Comparison of ENCODE assay signal across 24 cellular contexts in the genomic region with DNA sequence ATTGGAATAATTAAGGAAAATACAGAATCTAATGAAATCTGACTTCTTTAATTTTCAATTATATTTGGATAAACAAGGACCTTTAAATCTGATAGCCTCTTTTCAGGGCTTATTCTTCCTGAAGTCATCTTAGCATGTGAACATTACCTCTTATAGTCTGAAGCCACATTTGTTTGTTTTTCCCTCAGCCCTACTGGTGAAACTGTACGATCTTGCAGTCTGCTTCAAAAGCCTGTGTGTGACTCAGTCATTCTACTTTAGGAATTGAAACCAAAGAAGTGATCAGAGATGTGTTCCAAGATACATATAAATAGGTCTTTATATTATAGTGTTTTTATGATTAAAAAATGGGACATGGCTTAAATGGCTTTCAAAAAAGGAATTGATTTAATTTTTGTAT.
DNase-seq lines count a peak whose midpoint lies in the region; ATAC-seq, FAIRE-seq and TF ChIP-seq lines count a peak whose summit lies in the region.
"Had no signal": no experiment of that assay in that cellular context is flagged by ENCODE, and none has a peak within 500 bp of the region (broad histone marks: within the 10 kb centered on the region; RNA-seq: fewer than 3 reads in every experiment).

No MANE protein-coding gene starts in this region.

- WGBS in A549 (ENCODE audit: missing lambda C conversion rate), result 14% methylated on average over 1 of the region's 1 CpG
- 58% methylated on average over 1 of the region's 1 CpG for WGBS in esophagus muscularis mucosa

- intact Hi-C loops in esophagus muscularis mucosa (cut with DNase I), result no loop called here
- intact Hi-C loops in activated T-helper 1 cell treated with anti-CD3 and anti-CD28 coated beads, Interleukin-12 subunit alpha, Interleukin-12 subunit beta, Interleukin-2, Interleukin-4 antibody, amounts not matched to agents 30 ng/mL and 10 ng/mL and 1 ng/mL, durations not matched to agents 14 hours and 24 hours and 36 hours (cut with micrococcal nuclease), result no loop called here

- H3K36me3 Mint-ChIP-seq in activated naive CD8-positive, alpha-beta T cell treated with anti-CD3 and anti-CD28 coated beads, Interleukin-2, amount 50 U/mL, for 24 hours (ENCODE audit: low read depth), result no peaks in the 10 kb centered on the region
- H3K36me3 Mint-ChIP-seq in activated T-helper 1 cell treated with anti-CD3 and anti-CD28 coated beads, Interleukin-12 subunit alpha, Interleukin-12 subunit beta, Interleukin-2, Interleukin-4 antibody, amounts not matched to agents 30 ng/mL and 10 ng/mL and 1 ng/mL, durations not matched to agents 14 hours and 24 hours and 36 hours (ENCODE audit: low read depth), result no peaks in the 10 kb centered on the region
- H3K36me3 Mint-ChIP-seq: activated naive CD8-positive, alpha-beta T cell treated with anti-CD3 and anti-CD28 coated beads for 36 hours; CD4-positive, CD25-positive, alpha-beta regulatory T cell; type B pancreatic cell had no signal

- CTCF ChIA-PET in A549 (lab: Yijun Ruan, JAX), result no interaction called here

- TF ChIP-seq POLR2A in A549 (IDR thresholded peaks at IDR 0.05; ENCODE audit: low read length) (no peak), esophagus muscularis mucosa (IDR thresholded peaks at IDR 0.05; ENCODE audit: low read depth) (no peak)

- TF ChIP-seq RAD21 in A549 (conservative IDR thresholded peaks at IDR 0.05 in 1 of 2, IDR thresholded peaks at IDR 0.05 in 1 of 2), result no peak

- no peaks in the 10 kb centered on the region for H3K9me3 Mint-ChIP-seq in activated naive CD8-positive, alpha-beta T cell treated with anti-CD3 and anti-CD28 coated beads, Interleukin-2, amount 50 U/mL, for 24 hours
- no peaks in the 10 kb centered on the region for H3K9me3 Mint-ChIP-seq in activated T-helper 1 cell treated with anti-CD3 and anti-CD28 coated beads, Interleukin-12 subunit alpha, Interleukin-12 subunit beta, Interleukin-2, Interleukin-4 antibody, amounts not matched to agents 30 ng/mL and 10 ng/mL and 1 ng/mL, durations not matched to agents 14 hours and 24 hours and 36 hours
- H3K9me3 Mint-ChIP-seq: activated naive CD8-positive, alpha-beta T cell treated with anti-CD3 and anti-CD28 coated beads for 36 hours; GM23338; stimulated activated naive CD8-positive, alpha-beta T cell treated with anti-CD3 and anti-CD28 coated beads, Interleukin-15, amount 100 ng/mL, for 72 hours; type B pancreatic cell had no signal

- H3K36me3 ChIP-seq in esophagus muscularis mucosa, result no peaks in the 10 kb centered on the region

- TF ChIP-seq CTCF in A549 (IDR thresholded peaks at IDR 0.05), result no peak
- no peak for TF ChIP-seq CTCF in astrocyte of the cerebellum (IDR thresholded peaks at IDR 0.05; ENCODE audit: low read depth, low read length, missing control alignments)
- TF ChIP-seq CTCF in esophagus muscularis mucosa (IDR thresholded peaks at IDR 0.05), result no peak

- no peaks in the 10 kb centered on the region; the same call in 2 of the 3 replicates for H3K4me1 ChIP-seq in A549
- no peaks in the 10 kb centered on the region for H3K4me1 ChIP-seq in esophagus muscularis mucosa

- POLR2A ChIA-PET in A549 (lab: Yijun Ruan, JAX), result no interaction called here

- no peak for ATAC-seq in A549
- no peak for ATAC-seq in activated naive CD8-positive, alpha-beta T cell treated with anti-CD3 and anti-CD28 coated beads, Interleukin-2, amount 50 U/mL, for 24 hours
- ATAC-seq: GM23338; left lobe of liver; sciatic nerve; stimulated activated naive CD8-positive, alpha-beta T cell treated with anti-CD3 and anti-CD28 coated beads, Interleukin-15, amount 100 ng/mL, for 72 hours had no signal

- TF ChIP-seq EP300 in A549 (IDR thresholded peaks at IDR 0.05) (no peak), esophagus muscularis mucosa (IDR thresholded peaks at IDR 0.05) (no peak)

- DNase-seq in A549 (ENCODE audit: low read depth in 1 of 2, low spot score in 1 of 2) (no peak), M059J (ENCODE audit: low read depth) (peak; percentile 25), astrocyte of the cerebellum (ENCODE audit: low read depth) (peak; percentile 8), foreskin melanocyte (peak; percentile 29), esophagus muscularis mucosa (ENCODE audit: extremely low spot score) (no peak), GF-D8 (lab: John Stamatoyannopoulos, UW) (no peak)
- no peak for DNase-seq in activated naive CD8-positive, alpha-beta T cell treated with anti-CD3 and anti-CD28 coated beads, Interleukin-2, amount 50 U/mL, for 24 hours
- no peak for DNase-seq in activated T-helper 1 cell treated with anti-CD3 and anti-CD28 coated beads, Interleukin-12 subunit alpha, Interleukin-12 subunit beta, Interleukin-2, Interleukin-4 antibody, amounts not matched to agents 30 ng/mL and 10 ng/mL and 1 ng/mL, durations not matched to agents 14 hours and 24 hours and 36 hours (ENCODE audit: low spot score)
- DNase-seq: activated CD4-positive, CD25-positive, alpha-beta regulatory T cell treated with anti-CD3 and anti-CD28 coated beads, Interleukin-2, amount 50 U/mL, for 72 hours; activated naive CD8-positive, alpha-beta T cell treated with anti-CD3 and anti-CD28 coated beads for 36 hours; caudate nucleus; CD4-positive, CD25-positive, alpha-beta regulatory T cell; DND-41; IMR-90; NCI-H2081; NCI-H526 treated with DMSO at 0.1 percent for 48 hours; stimulated activated CD4-positive, alpha-beta T cell treated with anti-CD3 and anti-CD28 coated beads, Interleukin-1b, Interleukin-23, amount 100 ng/mL, for 48 hours; stimulated activated naive CD8-positive, alpha-beta T cell treated with anti-CD3 and anti-CD28 coated beads, Interleukin-15, amount 100 ng/mL, for 72 hours had no signal

- no peak overlapping the region for H3K27ac Mint-ChIP-seq in activated naive CD8-positive, alpha-beta T cell treated with anti-CD3 and anti-CD28 coated beads, Interleukin-2, amount 50 U/mL, for 24 hours
- no peak overlapping the region for H3K27ac Mint-ChIP-seq in activated T-helper 1 cell treated with anti-CD3 and anti-CD28 coated beads, Interleukin-12 subunit alpha, Interleukin-12 subunit beta, Interleukin-2, Interleukin-4 antibody, amounts not matched to agents 30 ng/mL and 10 ng/mL and 1 ng/mL, durations not matched to agents 14 hours and 24 hours and 36 hours
- H3K27ac Mint-ChIP-seq: activated naive CD8-positive, alpha-beta T cell treated with anti-CD3 and anti-CD28 coated beads for 36 hours; CD4-positive, CD25-positive, alpha-beta regulatory T cell; GM23338; stimulated activated naive CD8-positive, alpha-beta T cell treated with anti-CD3 and anti-CD28 coated beads, Interleukin-15, amount 100 ng/mL, for 72 hours; type B pancreatic cell had no signal

- no peaks in the 10 kb centered on the region for H3K9me3 ChIP-seq in A549
- no peaks in the 10 kb centered on the region for H3K9me3 ChIP-seq in esophagus muscularis mucosa

- FAIRE-seq in A549 (lab: Jason Lieb, UNC), result peak; percentile 92
- FAIRE-seq: GM18507 had no signal

- no peak overlapping the region for H3K4me3 ChIP-seq in A549
- no peak overlapping the region for H3K4me3 ChIP-seq in astrocyte of the cerebellum (ENCODE audit: low read depth, low read length)
- H3K4me3 ChIP-seq in esophagus muscularis mucosa, result no peak overlapping the region
- H3K4me3 ChIP-seq: GM23338, SK-N-MC had no signal

- no peaks in the 10 kb centered on the region for H3K4me1 Mint-ChIP-seq in activated naive CD8-positive, alpha-beta T cell treated with anti-CD3 and anti-CD28 coated beads, Interleukin-2, amount 50 U/mL, for 24 hours
- no peaks in the 10 kb centered on the region for H3K4me1 Mint-ChIP-seq in activated T-helper 1 cell treated with anti-CD3 and anti-CD28 coated beads, Interleukin-12 subunit alpha, Interleukin-12 subunit beta, Interleukin-2, Interleukin-4 antibody, amounts not matched to agents 30 ng/mL and 10 ng/mL and 1 ng/mL, durations not matched to agents 14 hours and 24 hours and 36 hours (ENCODE audit: low read depth)
- H3K4me1 Mint-ChIP-seq: activated naive CD8-positive, alpha-beta T cell treated with anti-CD3 and anti-CD28 coated beads for 36 hours; CD4-positive, CD25-positive, alpha-beta regulatory T cell; stimulated activated naive CD8-positive, alpha-beta T cell treated with anti-CD3 and anti-CD28 coated beads, Interleukin-15, amount 100 ng/mL, for 72 hours had no signal

- no peak overlapping the region for H3K4me2 ChIP-seq in A549
- H3K4me2 ChIP-seq: GM23338 had no signal

- in situ Hi-C loops in astrocyte of the cerebellum (cut with HindIII; ENCODE audit: low sequenced_read_pairs), result loop anchor here (25.0 kb wide), 1 partner anchor 250 kb away; no protein-coding TSS in a partner anchor

- H3K4me3 Mint-ChIP-seq in activated naive CD8-positive, alpha-beta T cell treated with anti-CD3 and anti-CD28 coated beads, Interleukin-2, amount 50 U/mL, for 24 hours, result no peak overlapping the region
- H3K4me3 Mint-ChIP-seq in activated T-helper 1 cell treated with anti-CD3 and anti-CD28 coated beads, Interleukin-12 subunit alpha, Interleukin-12 subunit beta, Interleukin-2, Interleukin-4 antibody, amounts not matched to agents 30 ng/mL and 10 ng/mL and 1 ng/mL, durations not matched to agents 14 hours and 24 hours and 36 hours, result no peak overlapping the region
- H3K4me3 Mint-ChIP-seq: activated naive CD8-positive, alpha-beta T cell treated with anti-CD3 and anti-CD28 coated beads for 36 hours; CD4-positive, CD25-positive, alpha-beta regulatory T cell; GM23338; stimulated activated naive CD8-positive, alpha-beta T cell treated with anti-CD3 and anti-CD28 coated beads, Interleukin-15, amount 100 ng/mL, for 72 hours; type B pancreatic cell had no signal

- H3K27me3 ChIP-seq in esophagus muscularis mucosa, result no peaks in the 10 kb centered on the region

- H3K27me3 Mint-ChIP-seq in activated naive CD8-positive, alpha-beta T cell treated with anti-CD3 and anti-CD28 coated beads, Interleukin-2, amount 50 U/mL, for 24 hours, result peaks cover 2% of the 10 kb centered on the region
- no peaks in the 10 kb centered on the region for H3K27me3 Mint-ChIP-seq in activated T-helper 1 cell treated with anti-CD3 and anti-CD28 coated beads, Interleukin-12 subunit alpha, Interleukin-12 subunit beta, Interleukin-2, Interleukin-4 antibody, amounts not matched to agents 30 ng/mL and 10 ng/mL and 1 ng/mL, durations not matched to agents 14 hours and 24 hours and 36 hours (ENCODE audit: insufficient read depth)
- H3K27me3 Mint-ChIP-seq: activated naive CD8-positive, alpha-beta T cell treated with anti-CD3 and anti-CD28 coated beads for 36 hours; CD4-positive, CD25-positive, alpha-beta regulatory T cell; type B pancreatic cell had no signal

- H3K27ac ChIP-seq in A549 (no peak overlapping the region), esophagus muscularis mucosa (replicated peaks in 1 of 4) (no peak overlapping the region)
- H3K27ac ChIP-seq: SK-N-MC had no signal

TF ChIP-seq in A549, 52 proteins besides CTCF, POLR2A, EP300 and RAD21 (continues in another document):
- TF ChIP-seq, protein P1, sequence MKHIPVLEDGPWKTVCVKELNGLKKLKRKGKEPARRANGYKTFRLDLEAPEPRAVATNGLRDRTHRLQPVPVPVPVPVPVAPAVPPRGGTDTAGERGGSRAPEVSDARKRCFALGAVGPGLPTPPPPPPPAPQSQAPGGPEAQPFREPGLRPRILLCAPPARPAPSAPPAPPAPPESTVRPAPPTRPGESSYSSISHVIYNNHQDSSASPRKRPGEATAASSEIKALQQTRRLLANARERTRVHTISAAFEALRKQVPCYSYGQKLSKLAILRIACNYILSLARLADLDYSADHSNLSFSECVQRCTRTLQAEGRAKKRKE (CRISPR knock-in tag; IDR thresholded peaks at IDR 0.05; ENCODE audit: low read depth), result no peak

Comparison
In these comparisons a context has a peak if more than half of its experiments do, and no peak if none do; other contexts are left out.
1. DNase-seq: peak in M059J (single experiment), astrocyte of the cerebellum (single experiment) and foreskin melanocyte (single experiment); none in A549 (0 of 2), activated naive CD8-positive, alpha-beta T cell treated with anti-CD3 and anti-CD28 coated beads, Interleukin-2, amount 50 U/mL, for 24 hours (single experiment), esophagus muscularis mucosa (single experiment), activated T-helper 1 cell treated with anti-CD3 and anti-CD28 coated beads, Interleukin-12 subunit alpha, Interleukin-12 subunit beta, Interleukin-2, Interleukin-4 antibody, amounts not matched to agents 30 ng/mL and 10 ng/mL and 1 ng/mL, durations not matched to agents 14 hours and 24 hours and 36 hours (single experiment) and GF-D8 (single experiment).